In the genomic region with DNA sequence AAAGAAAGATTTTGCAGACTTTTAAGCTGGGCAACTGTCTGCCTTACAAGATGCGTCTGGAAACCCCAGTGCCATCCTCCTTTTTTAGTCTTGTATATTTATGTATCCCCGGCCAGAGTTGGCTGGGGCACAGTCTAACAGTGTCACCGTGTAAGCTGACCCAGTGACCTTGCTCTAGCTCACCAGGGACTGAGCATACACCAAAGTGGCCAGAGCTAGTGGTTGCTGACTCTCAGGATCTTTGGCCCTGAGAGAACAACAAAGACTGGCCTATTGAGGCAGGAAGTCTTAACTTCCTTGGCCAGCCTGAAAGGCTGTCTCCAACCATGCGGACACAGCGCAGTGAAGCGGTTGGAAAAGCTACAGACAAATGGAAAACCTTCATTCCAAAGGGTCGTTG, we compare ENCODE assay signal across 34 cellular contexts.
DNase-seq lines count a peak whose midpoint lies in the region; ATAC-seq, FAIRE-seq and TF ChIP-seq lines count a peak whose summit lies in the region.
"Had no signal": no experiment of that assay in that cellular context is flagged by ENCODE, and none has a peak within 500 bp of the region (broad histone marks: within the 10 kb centered on the region; RNA-seq: fewer than 3 reads in every experiment).

No MANE protein-coding gene starts in this region.

- H3K27me3 Mint-ChIP-seq in CD8-positive, alpha-beta memory T cell, result no peaks in the 10 kb centered on the region
- H3K27me3 Mint-ChIP-seq: activated B cell treated with CpG ODN at 0.5 μM for 24 hours; activated naive CD8-positive, alpha-beta T cell treated with anti-CD3 and anti-CD28 coated beads for 36 hours; activated T-cell treated with anti-CD3 and anti-CD28 coated beads, Interleukin-2, amount 50 U/mL, for 24 hours; CD4-positive, alpha-beta T cell; naive B cell; stimulated activated naive CD8-positive, alpha-beta T cell treated with anti-CD3 and anti-CD28 coated beads, Interleukin-15, amount 100 ng/mL, for 72 hours had no signal

- H3K36me3 Mint-ChIP-seq in CD8-positive, alpha-beta memory T cell, result peaks cover 0 to 3% (median 0%) of the 10 kb centered on the region in 3 donors

- no peak for FAIRE-seq in RCC 7860 (lab: Jason Lieb, UNC)
- FAIRE-seq: A549, bronchial epithelial cell, D721Med, HTR-8/SVneo had no signal

- H3K4me1 ChIP-seq in heart left ventricle (peaks cover 0 to 26% (median 11%) of the 10 kb centered on the region in 12 donors), mesodermal cell (ENCODE audit: control insufficient read depth, insufficient read depth, low read length, poor library complexity, severe bottlenecking) (no peaks in the 10 kb centered on the region)
- no peaks in the 10 kb centered on the region for H3K4me1 ChIP-seq in CD8-positive, alpha-beta memory T cell (ENCODE audit: insufficient read depth, low read length)
- H3K4me1 ChIP-seq: A549, colonic mucosa had no signal

- CTCF ChIA-PET in CD8-positive, alpha-beta memory T cell (lab: Charles Lee), result no interaction called here

- H3K27ac Mint-ChIP-seq in CD8-positive, alpha-beta memory T cell, result no peak overlapping the region
- H3K27ac Mint-ChIP-seq: activated B cell treated with CpG ODN at 0.5 μM for 24 hours; activated naive CD8-positive, alpha-beta T cell treated with anti-CD3 and anti-CD28 coated beads for 36 hours; activated T-cell treated with anti-CD3 and anti-CD28 coated beads, Interleukin-2, amount 50 U/mL, for 24 hours; CD4-positive, alpha-beta T cell; GM23338; stimulated activated naive CD8-positive, alpha-beta T cell treated with anti-CD3 and anti-CD28 coated beads, Interleukin-15, amount 100 ng/mL, for 72 hours had no signal

- WGBS in heart left ventricle, 4 donors, result 48 to 64% (median 53%) methylated on average over 7 of the region's 7 CpGs
- 82 to 90% methylated on average over 7 of the region's 7 CpGs for WGBS in mesodermal cell (ENCODE audit: insufficient coverage in 2 of 2), 2 experiments

- H3K27ac ChIP-seq in heart left ventricle (peak overlapping the region in 1 of 12 donors; percentile 8), mesodermal cell (ENCODE audit: low read depth, low read length, severe bottlenecking) (peak overlapping the region; percentile 25)
- no peak overlapping the region for H3K27ac ChIP-seq in CD8-positive, alpha-beta memory T cell (ENCODE audit: low read depth, low read length)
- H3K27ac ChIP-seq: A549, colonic mucosa, SK-N-MC, thoracic aorta had no signal

- in situ Hi-C loops in GM13977 (cut with MboI; ENCODE audit: low pct_unique_long_range_greater_than_20kb, low sequenced_read_pairs, unreplicated experiment), result no loop called here

- no peak for TF ChIP-seq POLR2A in heart left ventricle (IDR thresholded peaks at IDR 0.05)

- H3K4me1 Mint-ChIP-seq in CD8-positive, alpha-beta memory T cell, result no peaks in the 10 kb centered on the region
- H3K4me1 Mint-ChIP-seq: activated naive CD8-positive, alpha-beta T cell treated with anti-CD3 and anti-CD28 coated beads for 36 hours; GM23338; stimulated activated naive CD8-positive, alpha-beta T cell treated with anti-CD3 and anti-CD28 coated beads, Interleukin-15, amount 100 ng/mL, for 72 hours had no signal

- no peak overlapping the region for H3K4me3 Mint-ChIP-seq in CD8-positive, alpha-beta memory T cell
- H3K4me3 Mint-ChIP-seq: activated B cell treated with CpG ODN at 0.5 μM for 24 hours; activated naive CD8-positive, alpha-beta T cell treated with anti-CD3 and anti-CD28 coated beads for 36 hours; activated T-cell treated with anti-CD3 and anti-CD28 coated beads, Interleukin-2, amount 50 U/mL, for 24 hours; CD4-positive, alpha-beta T cell; GM23338; naive B cell; stimulated activated naive CD8-positive, alpha-beta T cell treated with anti-CD3 and anti-CD28 coated beads, Interleukin-15, amount 100 ng/mL, for 72 hours had no signal

- no peaks in the 10 kb centered on the region for H3K27me3 ChIP-seq in heart left ventricle
- H3K27me3 ChIP-seq in CD8-positive, alpha-beta memory T cell (ENCODE audit: insufficient read depth, low read length, poor library complexity, severe bottlenecking), result no peaks in the 10 kb centered on the region
- H3K27me3 ChIP-seq: colonic mucosa had no signal

- intact Hi-C loops in Right ventricle myocardium inferior (cut with DNase I) (loop anchor here (10.0 kb wide), 1 partner anchor 140 kb away; no protein-coding TSS in a partner anchor), cardiac septum (cut with DNase I) (no loop called here), heart left ventricle (cut with DNase I) (loop anchor here in 1 of 10 donors (10.0 kb wide), 1 partner anchor 60 kb away; no protein-coding TSS in a partner anchor)

- no peaks in the 10 kb centered on the region for H3K9me3 Mint-ChIP-seq in CD8-positive, alpha-beta memory T cell
- H3K9me3 Mint-ChIP-seq: activated B cell treated with CpG ODN at 0.5 μM for 24 hours; activated naive CD8-positive, alpha-beta T cell treated with anti-CD3 and anti-CD28 coated beads for 36 hours; activated T-cell treated with anti-CD3 and anti-CD28 coated beads, Interleukin-2, amount 50 U/mL, for 24 hours; CD4-positive, alpha-beta T cell; GM23338; naive B cell had no signal

- no peak for TF ChIP-seq CTCF in heart left ventricle (IDR thresholded peaks at IDR 0.05)
- no peak for TF ChIP-seq CTCF in GM13977 (IDR thresholded peaks at IDR 0.05; ENCODE audit: extremely low read depth, insufficient read depth, missing control alignments)

- H3K4me3 ChIP-seq in heart left ventricle (no peak overlapping the region), mesodermal cell (ENCODE audit: extremely low read depth, insufficient read depth, low read length, poor library complexity, severe bottlenecking) (no peak overlapping the region)
- no peak overlapping the region for H3K4me3 ChIP-seq in CD8-positive, alpha-beta memory T cell (ENCODE audit: low read length)
- H3K4me3 ChIP-seq: A549, colonic mucosa, GM23338, SK-N-MC, thoracic aorta had no signal

- H3K9me3 ChIP-seq in heart left ventricle (no peaks in the 10 kb centered on the region), mesodermal cell (ENCODE audit: control insufficient read depth, low read length) (no peaks in the 10 kb centered on the region)
- no peaks in the 10 kb centered on the region for H3K9me3 ChIP-seq in CD8-positive, alpha-beta memory T cell (ENCODE audit: low read length)
- H3K9me3 ChIP-seq: A549, colonic mucosa, thoracic aorta had no signal

- H3K36me3 ChIP-seq in heart left ventricle (no peaks in the 10 kb centered on the region), mesodermal cell (ENCODE audit: control insufficient read depth, insufficient read depth, low read length) (no peaks in the 10 kb centered on the region)
- H3K36me3 ChIP-seq in CD8-positive, alpha-beta memory T cell (ENCODE audit: insufficient read depth, low read length), result no peaks in the 10 kb centered on the region
- H3K36me3 ChIP-seq: colonic mucosa, thoracic aorta had no signal

- POLR2A ChIA-PET in CD8-positive, alpha-beta memory T cell (lab: Charles Lee), result interaction anchor here (0.5 kb wide), 1 partner anchor 23 kb away, joined by 3 read pairs; no protein-coding TSS in a partner anchor

- ATAC-seq in Right ventricle myocardium inferior, result peak; percentile 78
- ATAC-seq in heart left ventricle, result peak; percentile 77 to 88 (median 87)
- ATAC-seq: A549; GM23338; stimulated activated naive CD8-positive, alpha-beta T cell treated with anti-CD3 and anti-CD28 coated beads, Interleukin-15, amount 100 ng/mL, for 72 hours had no signal

- DNase-seq in Right ventricle myocardium inferior (ENCODE audit: missing footprints) (peak; percentile 71), cardiac septum (ENCODE audit: low spot score) (no peak), heart left ventricle (peak in 4 of 5 donors; percentile 12 to 38 (median 27)), GM19240 (ENCODE audit: insufficient read length, low spot score) (no peak), GM13977 (ENCODE audit: low spot score) (no peak), RCC 7860 (ENCODE audit: low spot score) (no peak)
- no peak for DNase-seq in CD8-positive, alpha-beta memory T cell
- DNase-seq: activated B cell treated with CpG ODN at 0.5 μM for 24 hours; activated CD4-positive, alpha-beta T cell treated with anti-CD3 and anti-CD28 coated beads, Interleukin-2, amount 50 U/mL, for 1 hour; activated gamma-delta T cell; activated naive CD8-positive, alpha-beta T cell treated with anti-CD3 and anti-CD28 coated beads for 36 hours; activated T-cell treated with anti-CD3 and anti-CD28 coated beads, Interleukin-2, amount 50 U/mL, for 24 hours; aorta; CD4-positive, alpha-beta T cell; colonic mucosa; effector memory CD4-positive, alpha-beta T cell; erythroblast; KG1; midbrain; naive B cell; NCI-H2081 treated with DMSO at 0.1 percent for 48 hours; NCI-H345; NCI-H774; stimulated activated CD4-positive, alpha-beta T cell treated with anti-CD3 and anti-CD28 coated beads, Interleukin-2, amount 100 ng/mL, for 24 hours; stimulated activated CD8-positive, alpha-beta memory T cell treated with anti-CD3 and anti-CD28 coated beads, Interleukin-4, amount 100 ng/mL, for 48 hours; stimulated activated naive CD8-positive, alpha-beta T cell treated with anti-CD3 and anti-CD28 coated beads, Interleukin-15, amount 100 ng/mL, for 72 hours had no signal

Comparison
In these comparisons a context has a peak if more than half of its experiments do, and no peak if none do; other contexts are left out.
1. DNase-seq: peak in Right ventricle myocardium inferior (single experiment) and heart left ventricle (4 of 5); none in cardiac septum (single experiment), GM19240 (single experiment), CD8-positive, alpha-beta memory T cell (0 of 5), GM13977 (single experiment) and RCC 7860 (single experiment).